In genomic region chr4:7160439-7160838, GRCh38 we compare ENCODE assay signal across 20 cellular contexts. TPM values are rescaled to one million over a fixed set of nuclear protein-coding genes. Genes with fewer than 3 reads are reported as not detected.
DNase-seq lines count a peak whose midpoint lies in the region; ATAC-seq, FAIRE-seq and TF ChIP-seq lines count a peak whose summit lies in the region.
"Had no signal": no experiment of that assay in that cellular context is flagged by ENCODE, and none has a peak within 500 bp of the region (broad histone marks: within the 10 kb centered on the region; RNA-seq: fewer than 3 reads in every experiment).

No MANE protein-coding gene starts in this region.

- no peak for TF ChIP-seq RAD21 in K562 (CRISPR knock-in tag; conservative IDR thresholded peaks at IDR 0.05 in 1 of 2, IDR thresholded peaks at IDR 0.05 in 1 of 2)

- TF ChIP-seq POLR2A in K562 (conservative IDR thresholded peaks at IDR 0.05) (no peak), GM12891 (IDR thresholded peaks at IDR 0.05; ENCODE audit: low read depth, low read length) (no peak)

- H3K9me1 ChIP-seq in K562 (ENCODE audit: control insufficient read depth, insufficient read depth, low read length) = no peaks in the 10 kb centered on the region

- no peaks in the 10 kb centered on the region for H3K9me3 ChIP-seq in K562 (replicated peaks; ENCODE audit: control insufficient read depth, insufficient read depth, low read depth, low read length)
- H3K9me3 ChIP-seq: esophagus muscularis mucosa, vagina had no signal

- no peak overlapping the region for H3K4me2 ChIP-seq in K562 (ENCODE audit: insufficient read depth, low read length)

- TF ChIP-seq EP300 in K562 (IDR thresholded peaks at IDR 0.05; ENCODE audit: low read length) = no peak

- peaks cover 10 to 12% of the 10 kb centered on the region in 2 experiments; a peak in 3 of 5 replicates for H3K4me1 ChIP-seq in K562 (replicated peaks in 1 of 2; ENCODE audit: control insufficient read depth in 2 of 2, insufficient read depth in 2 of 2, low read length in 2 of 2)

- ATAC-seq in K562 = no peak
- ATAC-seq in HG03520 (IDR thresholded peaks at IDR 0.05; ENCODE audit: unreplicated experiment) = no peak
- ATAC-seq: activated naive CD8-positive, alpha-beta T cell treated with anti-CD3 and anti-CD28 coated beads, Interleukin-2, amount 50 U/mL, for 24 hours; natural killer cell treated with Interleukin-12 subunit alpha and Interleukin-12 subunit beta and Interleukin-15 and Interleukin-18, amount 100 ng/mL, for 72 hours had no signal

- no peak overlapping the region for H3K4me3 ChIP-seq in K562
- H3K4me3 ChIP-seq: esophagus muscularis mucosa, vagina had no signal

- DNase-seq in C1 segment of cervical spinal cord (lab: John Stamatoyannopoulos, UW) = peak in 12 of 14 donors; percentile 3 to 84 (median 41)
- no peak for DNase-seq in K562 (ENCODE audit: extremely low read depth in 1 of 4, low spot score in 3 of 4)
- peak in 38 of 51 donors; percentile 10 to 85 (median 55) for DNase-seq in hypothalamus (lab: John Stamatoyannopoulos, UW)
- DNase-seq in posterior vena cava (ENCODE audit: low spot score) = peak; percentile 76
- DNase-seq in GM12891 (ENCODE audit: insufficient read length, low spot score) = no peak
- DNase-seq in stimulated activated naive CD4-positive, alpha-beta T cell treated with Interleukin-2 at 50 U/mL for 16 hours (lab: John Stamatoyannopoulos, UW) = no peak
- no peak for DNase-seq in DMS 273 treated with DMSO at 0.1 percent for 48 hours (lab: John Stamatoyannopoulos, UW)
- DNase-seq: activated CD4-positive, alpha-beta T cell treated with anti-CD3 and anti-CD28 coated beads, Interleukin-2, amount 50 U/mL, for 4 hours; activated naive CD8-positive, alpha-beta T cell treated with anti-CD3 and anti-CD28 coated beads, Interleukin-2, amount 50 U/mL, for 24 hours; activated T-cell treated with anti-CD3 and anti-CD28 coated beads, Interleukin-2, amount 50 U/mL, for 48 hours; EL; immature natural killer cell; Kasumi-1; NCI-H1105; NCI-H510A had no signal

- intact Hi-C loops in K562 (cut with micrococcal nuclease) = no loop called here
- intact Hi-C loops in posterior vena cava (cut with DNase I) = loop anchor here in 1 of 2 donors (5.0 kb wide), 1 partner anchor 1123 kb away; no protein-coding TSS in a partner anchor

- 32% methylated on average over 11 of the region's 11 CpGs for WGBS in K562 (ENCODE audit: insufficient coverage, low coverage, missing lambda C conversion rate)

- no peaks in the 10 kb centered on the region for H4K20me1 ChIP-seq in K562 (replicated peaks; ENCODE audit: control insufficient read depth, insufficient read depth, low read length)

- POLR2A ChIA-PET in K562 (lab: Yijun Ruan, JAX) = no interaction called here

- no peaks in the 10 kb centered on the region for H3K36me3 ChIP-seq in K562 (ENCODE audit: control insufficient read depth, insufficient read depth, low read length)
- H3K36me3 ChIP-seq: esophagus muscularis mucosa, vagina had no signal

- H3K79me2 ChIP-seq in K562 (ENCODE audit: control insufficient read depth, insufficient read depth, low read length) = no peaks in the 10 kb centered on the region

- H3K9ac ChIP-seq in K562 (ENCODE audit: insufficient read depth in 1 of 2, low read depth in 2 of 2, low read length in 2 of 2) = no peak overlapping the region

- no peak overlapping the region for H3K27ac ChIP-seq in K562 (ENCODE audit: extremely low read depth, low read depth, low read length)
- H3K27ac ChIP-seq: esophagus muscularis mucosa, vagina had no signal

- in situ Hi-C loops in K562 (cut with MboI) = no loop called here

- no peak overlapping the region for H2AFZ ChIP-seq in K562 (ENCODE audit: low read depth, low read length)

- CTCF ChIA-PET in K562 (lab: Yijun Ruan, JAX; ENCODE audit: low intra/inter-chr PET ratio) = no interaction called here

- no peak for TF ChIP-seq CTCF in K562 (IDR thresholded peaks at IDR 0.05 in 2 of 3, conservative IDR thresholded peaks at IDR 0.05 in 1 of 3; ENCODE audit: insufficient read depth in 2 of 3, low read depth in 1 of 3, low read length in 3 of 3)

- peaks cover 47 to 79% of the 10 kb centered on the region in 2 experiments; a peak in 4 of 5 replicates for H3K27me3 ChIP-seq in K562 (ENCODE audit: control insufficient read depth in 2 of 2, insufficient read depth in 2 of 2, low read length in 2 of 2)
- H3K27me3 ChIP-seq: esophagus muscularis mucosa, vagina had no signal

- BruUV-seq in K562 (replicated peaks; lab: Mats Ljungman, UMichigan) = no TSS peak

- FAIRE-seq in K562 (lab: Jason Lieb, UNC) = no peak
- no peak for FAIRE-seq in GM12891 (lab: Jason Lieb, UNC)
- FAIRE-seq: bronchial epithelial cell had no signal

TF ChIP-seq in K562, 482 proteins besides CTCF, POLR2A, EP300 and RAD21:
- TF ChIP-seq ZNF24 (IDR thresholded peaks at IDR 0.05) (peak; percentile 85), MAFF (IDR thresholded peaks at IDR 0.05; ENCODE audit: low read length) (no peak)

TF ChIP-seq in GM12891, 5 proteins besides CTCF, POLR2A, EP300 and RAD21:
- TF ChIP-seq POU2F2 (IDR thresholded peaks at IDR 0.05; ENCODE audit: low read depth, low read length) = no peak

RNA-seq across cellular contexts. Expression of gene SORCS2, which starts 31.9 kb away (rescaled TPM):
- total RNA-seq in K562 (2011; cell fraction: chromatin; rRNA removed; ENCODE audit: low replicate concordance) = not detected in 2 replicates
- not detected in 2 replicates for total RNA-seq in K562 (2011; cell fraction: nucleolus; rRNA removed)
- not detected in 2 replicates for total RNA-seq in K562 (2011; cell fraction: nucleoplasm; rRNA removed)
- total RNA-seq in K562 (2014; rRNA removed) (not detected in 2 replicates), K562 (2014; rRNA removed; fragmentation: Illumina TruSeq; extraction: Trizol) (not detected in 2 replicates), K562 (2015; rRNA removed; fragmentation: Illumina TruSeq; extraction: Trizol) (not detected in 2 replicates), K562 (2021) (0.04 TPM in 1 of 2 replicates, not detected in the other), posterior vena cava (10 to 100 TPM in 1 of 2 donors, 1 to 10 TPM in 1; 5.0 to 11.9 TPM)
- polyA plus RNA-seq in K562 (2011; rRNA removed) (not detected in 2 replicates), K562 (2014; fragmentation: Illumina TruSeq; extraction: Trizol) (not detected in 2 replicates), K562 (2014; fragmentation: Nextera tagmentation; extraction: Ambion mirVana) (not detected), K562 (2014; rRNA removed) (not detected in 2 replicates)
- polyA plus RNA-seq in K562 (2011; cell fraction: cytosol; rRNA removed) = 0.03 TPM in 1 of 2 replicates, not detected in the other
- polyA plus RNA-seq in K562 (2011; cell fraction: nucleus; rRNA removed) = 0.18 TPM in 1 of 2 replicates, not detected in the other
- polyA plus RNA-seq in K562 (2012) = 0.11 TPM in 1 of 2 replicates, not detected in the other
- not detected in 2 replicates for polyA minus RNA-seq in K562 (2011; rRNA and poly(A)+ RNA removed)
- polyA minus RNA-seq in K562 (2011; cell fraction: cytosol; rRNA and poly(A)+ RNA removed) = not detected in 2 replicates
- polyA minus RNA-seq in K562 (2011; cell fraction: nucleus; rRNA and poly(A)+ RNA removed) = not detected in 2 replicates
- polyA plus RNA-seq in GM12891 (2012; ENCODE audit: low read depth, missing spikeins) = 0.01 TPM

Comparison
In these comparisons a context has a peak if more than half of its experiments do, and no peak if none do; other contexts are left out.
1. DNase-seq: peak in C1 segment of cervical spinal cord (12 of 14), hypothalamus (38 of 51) and posterior vena cava (single experiment); none in K562 (0 of 4), GM12891 (single experiment), stimulated activated naive CD4-positive, alpha-beta T cell treated with Interleukin-2 at 50 U/mL for 16 hours (single experiment) and DMS 273 treated with DMSO at 0.1 percent for 48 hours (single experiment).
2. RNA of gene SORCS2, which starts 31.9 kb away (total RNA-seq): 5.0 to 11.9 TPM in posterior vena cava; 0.04 TPM in K562; every median in the first group is over 4 times any median in the second.